Comparison of ENCODE assay signal across 14 cellular contexts in genomic region chr1:31581821-31582810, GRCh38. TPM values are rescaled to one million over a fixed set of nuclear protein-coding genes. Genes with fewer than 3 reads are reported as not detected.
DNase-seq lines count a peak whose midpoint lies in the region; ATAC-seq, FAIRE-seq and TF ChIP-seq lines count a peak whose summit lies in the region.
"Had no signal": no experiment of that assay in that cellular context is flagged by ENCODE, and none has a peak within 500 bp of the region (broad histone marks: within the 10 kb centered on the region; RNA-seq: fewer than 3 reads in every experiment).

No MANE protein-coding gene starts in this region.

- H3K4me1 ChIP-seq in liver (ENCODE audit: control insufficient read depth in 4 of 4, insufficient read depth in 4 of 4, low read length in 3 of 4) = peaks cover 0 to 27% (median 4%) of the 10 kb centered on the region in 4 donors
- H3K4me1 ChIP-seq in HepG2 (ENCODE audit: insufficient read depth, low read length) = peaks cover 68% of the 10 kb centered on the region
- peaks cover 31 to 83% (median 78%) of the 10 kb centered on the region in 9 donors for H3K4me1 ChIP-seq in heart right ventricle
- H3K4me1 ChIP-seq in osteoblast (ENCODE audit: insufficient read depth, low read length) = peaks cover 50% of the 10 kb centered on the region

- no peak overlapping the region for H2AFZ ChIP-seq in HepG2 (ENCODE audit: low read length)
- H2AFZ ChIP-seq in osteoblast (ENCODE audit: low read length) = no peak overlapping the region

- H3K9ac ChIP-seq in liver (ENCODE audit: low read depth in 1 of 2, low read length in 2 of 2) (no peak overlapping the region), HepG2 (ENCODE audit: insufficient read depth, low read depth, low read length) (no peak overlapping the region)

- in situ Hi-C loops in HepG2 (cut with HindIII; ENCODE audit: extremely low pct_ligation_motif_present, low pct_unique_long_range_greater_than_20kb) = no loop called here

- DNase-seq in HepG2 (ENCODE audit: low spot score) = no peak
- no peak for DNase-seq in heart right ventricle
- DNase-seq in osteoblast (ENCODE audit: insufficient read length, low spot score, missing footprints) = peak; percentile 73
- DNase-seq in stimulated activated CD4-positive, alpha-beta T cell treated with anti-CD3 and anti-CD28 coated beads, Interleukin-15, amount 100 ng/mL, for 24 hours = no peak
- DNase-seq in dermis blood vessel endothelial cell = no peak
- DNase-seq in activated naive CD8-positive, alpha-beta T cell treated with anti-CD3 and anti-CD28 coated beads for 36 hours = no peak
- no peak for DNase-seq in cerebellar nuclear complex (lab: John Stamatoyannopoulos, UW)
- DNase-seq: ACHN, DND-41, NCI-H187 treated with DMSO at 0.1 percent for 48 hours, T-helper 2 cell had no signal

- no peaks in the 10 kb centered on the region for H3K9me3 Mint-ChIP-seq in activated naive CD8-positive, alpha-beta T cell treated with anti-CD3 and anti-CD28 coated beads for 36 hours

- no peak for FAIRE-seq in HepG2 (lab: Jason Lieb, UNC)
- FAIRE-seq: GM18507, HTR-8/SVneo had no signal

- no peak overlapping the region for H3K4me2 ChIP-seq in HepG2 (ENCODE audit: low read depth, low read length)
- H3K4me2 ChIP-seq in osteoblast (ENCODE audit: insufficient read depth, low read length) = no peak overlapping the region

- H3K27me3 Mint-ChIP-seq in activated naive CD8-positive, alpha-beta T cell treated with anti-CD3 and anti-CD28 coated beads for 36 hours = peaks cover 3% of the 10 kb centered on the region

- 0 out of 2 replicates have a peak, but pooled peaks cover 2% of the 10 kb centered on the region for H4K20me1 ChIP-seq in HepG2 (ENCODE audit: insufficient read depth, low read length)
- no peaks in the 10 kb centered on the region for H4K20me1 ChIP-seq in osteoblast (ENCODE audit: insufficient read depth, low read length)

- no peak for ATAC-seq in HepG2
- ATAC-seq in heart right ventricle = peak in 4 of 8 donors; percentile 10 to 37 (median 25)

- CTCF ChIA-PET in HepG2 (lab: Yijun Ruan, JAX; ENCODE audit: low intra/inter-chr PET ratio, low total read pairs) = no interaction called here

- no TSS peak for BruUV-seq in HepG2 (replicated peaks; lab: Mats Ljungman, UMichigan)

- H3K4me3 Mint-ChIP-seq in activated naive CD8-positive, alpha-beta T cell treated with anti-CD3 and anti-CD28 coated beads for 36 hours = no peak overlapping the region

- H3K9me3 ChIP-seq in liver (ENCODE audit: control insufficient read depth in 4 of 4, low read length in 3 of 4) (no peaks in the 10 kb centered on the region), HepG2 (ENCODE audit: low read length) (no peaks in the 10 kb centered on the region), heart right ventricle (no peaks in the 10 kb centered on the region), osteoblast (ENCODE audit: low read depth, low read length) (no peaks in the 10 kb centered on the region)

- TF ChIP-seq EP300 in HepG2 (IDR thresholded peaks at IDR 0.05; ENCODE audit: low read depth in 2 of 2, low read length in 2 of 2) (no peak), HepG2 (CRISPR knock-in tag; IDR thresholded peaks at IDR 0.05; ENCODE audit: borderline replicate concordance) (no peak)

- H3K4me3 ChIP-seq in liver (ENCODE audit: low read depth in 1 of 3, low read length in 3 of 3) (no peak overlapping the region), HepG2 (replicated peaks in 1 of 3; ENCODE audit: insufficient read depth in 1 of 3, low read depth in 2 of 3, low read length in 3 of 3) (no peak overlapping the region), heart right ventricle (peak overlapping the region in 5 of 10 donors; percentile 2 to 54 (median 44)), osteoblast (ENCODE audit: insufficient read depth, low read length) (no peak overlapping the region)

- intact Hi-C loops in HepG2 (cut with micrococcal nuclease; ENCODE audit: unreplicated experiment) = no loop called here
- intact Hi-C loops in heart right ventricle (cut with DNase I) = no loop called here

- no peak for TF ChIP-seq CTCF in liver (IDR thresholded peaks at IDR 0.05; ENCODE audit: low read depth, low read length, missing input control)
- TF ChIP-seq CTCF in HepG2 (CRISPR knock-in tag; IDR thresholded peaks at IDR 0.05) = no peak
- TF ChIP-seq CTCF in heart right ventricle (IDR thresholded peaks at IDR 0.05) = no peak
- TF ChIP-seq CTCF in osteoblast (IDR thresholded peaks at IDR 0.05; ENCODE audit: extremely low read depth, low read depth, low read length) = no peak

- H3K36me3 ChIP-seq in liver (ENCODE audit: control insufficient read depth in 4 of 4, insufficient read depth in 3 of 4, low read depth in 1 of 4, low read length in 3 of 4) = no peaks in the 10 kb centered on the region
- peaks cover 7 to 22% of the 10 kb centered on the region in 2 experiments; a peak in 4 of 5 replicates for H3K36me3 ChIP-seq in HepG2 (replicated peaks in 1 of 2; ENCODE audit: control insufficient read depth in 1 of 2, insufficient read depth in 2 of 2, low read length in 2 of 2)
- H3K36me3 ChIP-seq in heart right ventricle = peaks cover 6 to 55% (median 25%) of the 10 kb centered on the region in 9 donors
- H3K36me3 ChIP-seq in osteoblast (ENCODE audit: insufficient read depth, low read length) = peaks cover 18% of the 10 kb centered on the region

- H3K79me2 ChIP-seq in HepG2 (ENCODE audit: insufficient read depth, low read length) = peaks cover 13% of the 10 kb centered on the region
- peaks cover 8% of the 10 kb centered on the region for H3K79me2 ChIP-seq in osteoblast (ENCODE audit: insufficient read depth, low read length)

- no peaks in the 10 kb centered on the region for H3K36me3 Mint-ChIP-seq in activated naive CD8-positive, alpha-beta T cell treated with anti-CD3 and anti-CD28 coated beads for 36 hours

- H3K27me3 ChIP-seq in liver (ENCODE audit: control insufficient read depth in 4 of 4, insufficient read depth in 4 of 4, low read length in 3 of 4) (no peaks in the 10 kb centered on the region), HepG2 (ENCODE audit: control insufficient read depth in 1 of 2, insufficient read depth in 2 of 2, low read length in 2 of 2) (no peaks in the 10 kb centered on the region; a peak in 1 of 5 replicates), heart right ventricle (peaks cover 0 to 8% (median 0%) of the 10 kb centered on the region in 7 donors), osteoblast (ENCODE audit: insufficient read depth, low read length) (no peaks in the 10 kb centered on the region)

- no peaks in the 10 kb centered on the region for H3K4me1 Mint-ChIP-seq in activated naive CD8-positive, alpha-beta T cell treated with anti-CD3 and anti-CD28 coated beads for 36 hours

- peak overlapping the region; percentile 18 to 19 for H3K27ac ChIP-seq in liver (ENCODE audit: low read depth in 1 of 2, low read length in 2 of 2)
- no peak overlapping the region for H3K27ac ChIP-seq in HepG2 (ENCODE audit: extremely low read length, insufficient read depth, low read length)
- H3K27ac ChIP-seq in heart right ventricle = peak overlapping the region; percentile 71 to 96 (median 94)
- no peak overlapping the region for H3K27ac ChIP-seq in osteoblast (ENCODE audit: low read depth, low read length)

- H3K27ac Mint-ChIP-seq in activated naive CD8-positive, alpha-beta T cell treated with anti-CD3 and anti-CD28 coated beads for 36 hours = no peak overlapping the region

- TF ChIP-seq RAD21 in liver (IDR thresholded peaks at IDR 0.05) = no peak
- TF ChIP-seq RAD21 in HepG2 (CRISPR knock-in tag; IDR thresholded peaks at IDR 0.05) = no peak

- no peak for TF ChIP-seq POLR2A in HepG2 (IDR thresholded peaks at IDR 0.05; ENCODE audit: insufficient read depth in 1 of 2, low read depth in 2 of 2, low read length in 2 of 2)

- POLR2A ChIA-PET in HepG2 (lab: Yijun Ruan, JAX) = no interaction called here

- 74% methylated on average over 12 of the region's 12 CpGs for WGBS in liver
- 86% methylated on average over 12 of the region's 12 CpGs for WGBS in HepG2 (ENCODE audit: low lambda C conversion rate)
- WGBS in heart right ventricle, 2 donors = 60 to 61% methylated on average over 12 of the region's 12 CpGs

RNA-seq across cellular contexts. Expression of gene TINAGL1, which starts 5.8 kb away (rescaled TPM):
- total RNA-seq in liver (10 to 100 TPM; 16.1 to 52.9 TPM), HepG2 (2016; rRNA removed; fragmentation: Illumina TruSeq; extraction: Trizol) (10.5 and 24.7 TPM in 2 replicates), heart right ventricle (100 to 1,000 TPM; 139 to 336 (median 188) TPM), osteoblast (31.5 and 50.3 TPM in 2 replicates), dermis blood vessel endothelial cell (418 and 719 TPM in 2 replicates)
- polyA plus RNA-seq in liver (10 to 100 TPM in 1 of 2 donors, 1 to 10 TPM in 1; 8.7 to 35.0 TPM), HepG2 (2011; rRNA removed) (76.8 and 139 TPM in 2 replicates), heart right ventricle (100 to 1,000 TPM; 268 to 332 TPM)
- 13.7 and 15.2 TPM in 2 replicates for total RNA-seq in HepG2 (2016; cell fraction: cytosol; rRNA removed; fragmentation: Illumina TruSeq; extraction: Trizol; ENCODE audit: low read depth)
- total RNA-seq in HepG2 (2016; cell fraction: insoluble cytoplasmic fraction; rRNA removed; fragmentation: Illumina TruSeq; extraction: Trizol) = 9.6 and 28.4 TPM in 2 replicates
- total RNA-seq in HepG2 (2016; cell fraction: membrane; rRNA removed; fragmentation: Illumina TruSeq; extraction: Trizol) = 21.8 and 22.0 TPM in 2 replicates
- total RNA-seq in HepG2 (2016; cell fraction: nucleus; rRNA removed; fragmentation: Illumina TruSeq; extraction: Trizol) = 24.5 and 28.2 TPM in 2 replicates
- 62.4 and 79.7 TPM in 2 replicates for polyA plus RNA-seq in HepG2 (2011; cell fraction: cytosol; rRNA removed)
- 185 and 206 TPM in 2 replicates for polyA plus RNA-seq in HepG2 (2011; cell fraction: nucleus; rRNA removed)
- polyA plus RNA-seq in HepG2 (2012) = 42.8 and 47.0 TPM in 2 replicates
- polyA plus RNA-seq in HepG2 (2016; cell fraction: cytosol; fragmentation: Illumina TruSeq; extraction: Trizol; ENCODE audit: low read depth) = 5.5 and 6.8 TPM in 2 replicates
- polyA plus RNA-seq in HepG2 (2016; cell fraction: insoluble cytoplasmic fraction; fragmentation: Illumina TruSeq; extraction: Trizol; ENCODE audit: low read depth) = 8.8 and 11.1 TPM in 2 replicates
- polyA plus RNA-seq in HepG2 (2016; cell fraction: membrane; fragmentation: Illumina TruSeq; extraction: Trizol; ENCODE audit: low read depth) = 10.6 and 11.6 TPM in 2 replicates
- 48.2 and 51.2 TPM in 2 replicates for polyA plus RNA-seq in HepG2 (2016; cell fraction: nucleus; fragmentation: Illumina TruSeq; extraction: Trizol; ENCODE audit: insufficient read depth, low read depth)
- polyA minus RNA-seq in HepG2 (2011; rRNA and poly(A)+ RNA removed; ENCODE audit: low replicate concordance) = 13.3 and 101 TPM in 2 replicates
- polyA minus RNA-seq in HepG2 (2011; cell fraction: cytosol; rRNA and poly(A)+ RNA removed) = 27.7 and 32.7 TPM in 2 replicates
- 24.6 and 37.8 TPM in 2 replicates for polyA minus RNA-seq in HepG2 (2011; cell fraction: nucleus; rRNA and poly(A)+ RNA removed)
- not detected for total RNA-seq in activated naive CD8-positive, alpha-beta T cell treated with anti-CD3 and anti-CD28 coated beads for 36 hours

RNA-seq across cellular contexts. Expression of gene HCRTR1, which starts 35.4 kb away (rescaled TPM):
- total RNA-seq in liver (not detected), HepG2 (2016; rRNA removed; fragmentation: Illumina TruSeq; extraction: Trizol) (not detected in 2 replicates), heart right ventricle (under 1 TPM in 6 of 10 donors, not detected in 4; 0.17 to 0.92 (median 0.37) TPM), osteoblast (not detected in 2 replicates), dermis blood vessel endothelial cell (1.2 and 4.6 TPM in 2 replicates)
- polyA plus RNA-seq in liver (under 1 TPM in 1 of 2 donors, not detected in 1; 0.06 TPM), HepG2 (2011; rRNA removed) (0.05 TPM in 1 of 2 replicates, not detected in the other), heart right ventricle (1 to 10 TPM in 1 of 2 donors, under 1 TPM in 1; 0.20 to 1.5 TPM)
- total RNA-seq in HepG2 (2016; cell fraction: cytosol; rRNA removed; fragmentation: Illumina TruSeq; extraction: Trizol; ENCODE audit: low read depth) = not detected in 2 replicates
- not detected in 2 replicates for total RNA-seq in HepG2 (2016; cell fraction: insoluble cytoplasmic fraction; rRNA removed; fragmentation: Illumina TruSeq; extraction: Trizol)
- total RNA-seq in HepG2 (2016; cell fraction: membrane; rRNA removed; fragmentation: Illumina TruSeq; extraction: Trizol) = not detected in 2 replicates
- not detected in 2 replicates for total RNA-seq in HepG2 (2016; cell fraction: nucleus; rRNA removed; fragmentation: Illumina TruSeq; extraction: Trizol)
- polyA plus RNA-seq in HepG2 (2011; cell fraction: cytosol; rRNA removed) = 0.03 TPM in 1 of 2 replicates, not detected in the other
- 0.13 and 0.23 TPM in 2 replicates for polyA plus RNA-seq in HepG2 (2011; cell fraction: nucleus; rRNA removed)
- 0.07 TPM in 1 of 2 replicates, not detected in the other for polyA plus RNA-seq in HepG2 (2012)
- polyA plus RNA-seq in HepG2 (2016; cell fraction: cytosol; fragmentation: Illumina TruSeq; extraction: Trizol; ENCODE audit: low read depth) = not detected in 2 replicates
- not detected in 2 replicates for polyA plus RNA-seq in HepG2 (2016; cell fraction: insoluble cytoplasmic fraction; fragmentation: Illumina TruSeq; extraction: Trizol; ENCODE audit: low read depth)
- not detected in 2 replicates for polyA plus RNA-seq in HepG2 (2016; cell fraction: membrane; fragmentation: Illumina TruSeq; extraction: Trizol; ENCODE audit: low read depth)
- polyA plus RNA-seq in HepG2 (2016; cell fraction: nucleus; fragmentation: Illumina TruSeq; extraction: Trizol; ENCODE audit: insufficient read depth, low read depth) = not detected in 2 replicates
- not detected in 2 replicates for polyA minus RNA-seq in HepG2 (2011; rRNA and poly(A)+ RNA removed; ENCODE audit: low replicate concordance)
- not detected in 2 replicates for polyA minus RNA-seq in HepG2 (2011; cell fraction: cytosol; rRNA and poly(A)+ RNA removed)
- not detected in 2 replicates for polyA minus RNA-seq in HepG2 (2011; cell fraction: nucleus; rRNA and poly(A)+ RNA removed)
- not detected for total RNA-seq in activated naive CD8-positive, alpha-beta T cell treated with anti-CD3 and anti-CD28 coated beads for 36 hours

Comparison
In these comparisons a context has a peak if more than half of its experiments do, and no peak if none do; other contexts are left out.
1. H3K27ac ChIP-seq: peak in liver (2 of 2) and heart right ventricle (10 of 10); none in HepG2 (single experiment) and osteoblast (single experiment).
2. RNA of gene TINAGL1, which starts 5.8 kb away (total RNA-seq): 418 to 719 TPM in dermis blood vessel endothelial cell, 139 to 336 TPM in heart right ventricle, 16.1 to 52.9 TPM in liver, 31.5 to 50.3 TPM in osteoblast and 9.6 to 28.4 TPM in HepG2; not detected in activated naive CD8-positive, alpha-beta T cell treated with anti-CD3 and anti-CD28 coated beads for 36 hours; every median in the first group is over 10 times any median in the second.